In the genomic region with DNA sequence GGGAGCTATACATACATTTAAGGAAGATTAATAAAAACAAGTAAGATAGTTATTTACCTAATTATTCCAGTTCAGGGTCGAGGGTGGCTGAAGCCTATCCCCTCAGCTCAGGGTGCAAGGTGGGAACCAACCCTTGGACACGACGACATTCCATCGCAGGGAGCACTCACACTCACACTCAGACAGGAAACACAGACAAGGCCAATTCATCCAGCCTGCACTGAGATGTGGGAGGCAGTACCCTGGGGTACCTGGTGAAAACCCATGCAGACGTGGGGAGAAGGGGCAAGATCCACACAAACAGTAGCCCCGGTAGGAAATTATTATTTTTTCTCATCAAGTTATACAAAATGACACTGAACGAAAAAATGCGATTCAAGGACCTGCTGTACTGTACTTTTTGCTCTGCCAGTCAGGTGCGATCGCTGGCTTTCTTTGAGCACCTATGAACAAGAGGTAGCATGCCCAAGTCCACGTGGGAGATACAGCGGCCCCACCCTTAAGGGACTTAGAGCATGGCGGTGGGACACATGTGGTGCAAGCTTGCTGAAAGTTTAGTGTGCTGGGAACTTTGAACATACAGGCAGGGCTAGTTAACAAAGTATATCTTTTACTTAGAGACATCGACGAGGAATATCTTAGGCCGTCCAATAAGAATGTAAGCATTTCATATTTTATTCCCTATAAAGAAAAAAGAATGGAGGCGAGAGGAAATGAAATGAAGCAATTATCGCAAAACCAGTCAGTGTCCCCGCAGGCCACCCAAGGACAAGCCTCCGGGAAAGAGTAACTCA, we compare ENCODE assay signal across 8 cellular contexts. TPM values are rescaled to one million over a fixed set of nuclear protein-coding genes. Genes with fewer than 3 reads are reported as not detected.
DNase-seq lines count a peak whose midpoint lies in the region; ATAC-seq, FAIRE-seq and TF ChIP-seq lines count a peak whose summit lies in the region.

No MANE protein-coding gene starts in this region.

- H3K4me1 ChIP-seq in esophagus muscularis mucosa = peaks cover 10 to 49% (median 42%) of the 10 kb centered on the region in 4 donors
- peaks cover 20% of the 10 kb centered on the region for H3K4me1 ChIP-seq in neuron (ENCODE audit: insufficient read depth, low read length)
- peaks cover 0 to 3% of the 10 kb centered on the region in 2 donors for H3K4me1 ChIP-seq in aorta (ENCODE audit: control insufficient read depth in 1 of 2, insufficient read depth in 2 of 2, low read length in 2 of 2)

- intact Hi-C loops in esophagus muscularis mucosa (cut with DNase I) = loop anchor here (5.0 to 10.0 kb wide), 2 partner anchors 252 to 461 kb away; partner anchors contain the start of gene DYNC1I2
- intact Hi-C loops in aorta (cut with DNase I) = loop anchor here in 1 of 2 donors (5.0 kb wide), 2 partner anchors 271 to 461 kb away; partner anchors contain the start of gene TLK1

- ATAC-seq in aorta (ENCODE audit: low FRiP score) = no peak

- peak; percentile 92 for FAIRE-seq in GM19239 (lab: Jason Lieb, UNC)

- H2AFZ ChIP-seq in neuron (ENCODE audit: low read depth, low read length) = peak overlapping the region; percentile 84

- peak overlapping the region; percentile 90 for H3K4me3 ChIP-seq in AG10803 (ENCODE audit: low read length)
- peak overlapping the region; percentile 69 to 87 (median 76) for H3K4me3 ChIP-seq in esophagus muscularis mucosa
- H3K4me3 ChIP-seq in neuron (ENCODE audit: low read length) = peak overlapping the region; percentile 76
- peak overlapping the region; percentile 38 to 86 for H3K4me3 ChIP-seq in aorta (ENCODE audit: low read length in 2 of 2)

- H3K36me3 ChIP-seq in esophagus muscularis mucosa (peaks cover 0 to 20% (median 12%) of the 10 kb centered on the region in 4 donors), neuron (ENCODE audit: insufficient read depth, low read length) (peaks cover 16% of the 10 kb centered on the region), aorta (ENCODE audit: control insufficient read depth in 1 of 2, insufficient read depth in 2 of 2, low read length in 1 of 2) (no peaks in the 10 kb centered on the region)

- H3K27ac ChIP-seq in esophagus muscularis mucosa (replicated peaks in 1 of 4) (peak overlapping the region; percentile 93 to 98 (median 94)), aorta (ENCODE audit: low read depth in 1 of 2, low read length in 2 of 2) (no peak overlapping the region)

- TF ChIP-seq POLR2A in esophagus muscularis mucosa (IDR thresholded peaks at IDR 0.05; ENCODE audit: low read depth) = no peak

- 25% methylated on average over 20 of the region's 20 CpGs for WGBS in esophagus muscularis mucosa
- WGBS in aorta, 2 donors = 34 to 35% methylated on average over 20 of the region's 20 CpGs

- no peak for TF ChIP-seq EP300 in esophagus muscularis mucosa (IDR thresholded peaks at IDR 0.05)

- H3K27me3 ChIP-seq in esophagus muscularis mucosa (no peaks in the 10 kb centered on the region), neuron (ENCODE audit: insufficient read depth, low read length) (no peaks in the 10 kb centered on the region), aorta (ENCODE audit: control insufficient read depth in 1 of 2, insufficient read depth in 2 of 2, low read length in 1 of 2) (no peaks in the 10 kb centered on the region)

- H3K9me3 ChIP-seq in esophagus muscularis mucosa (no peaks in the 10 kb centered on the region), neuron (ENCODE audit: low read length) (peaks cover 2% of the 10 kb centered on the region), aorta (ENCODE audit: control insufficient read depth, low read length) (no peaks in the 10 kb centered on the region)

- TF ChIP-seq CTCF in AG10803 (conservative IDR thresholded peaks at IDR 0.05; ENCODE audit: low read length) (no peak), esophagus muscularis mucosa (IDR thresholded peaks at IDR 0.05) (no peak)

- DNase-seq in AG10803 (ENCODE audit: low read depth) (peak; percentile 24), GM19239 (ENCODE audit: insufficient read length, low spot score) (no peak), NCI-H460 (ENCODE audit: extremely low read depth, low read depth) (peak; percentile 48), esophagus muscularis mucosa (ENCODE audit: extremely low spot score) (no peak), aorta (no peak), AG08395 (ENCODE audit: low spot score) (no peak)
- peak in 2 of 3 experiments; percentile 8 to 27 for DNase-seq in activated CD8-positive, alpha-beta memory T cell treated with anti-CD3 and anti-CD28 coated beads for 48 hours (ENCODE audit: low read depth in 2 of 3, low spot score in 2 of 3)

RNA-seq across cellular contexts. Expression of gene METTL8, which starts 0.6 kb away (rescaled TPM):
- 34.3 and 35.2 TPM in 2 replicates for total RNA-seq in NCI-H460 (2014; rRNA removed; shearing (Covaris generic))
- polyA plus RNA-seq in NCI-H460 (2014; cell fraction: nucleus; rRNA removed) = 23.1 and 65.4 TPM in 2 replicates
- total RNA-seq in esophagus muscularis mucosa (10 to 100 TPM; 22.1 to 43.3 (median 31.5) TPM), aorta (10 to 100 TPM; 18.4 to 26.2 TPM)
- 1 to 10 TPM; 7.7 to 8.3 TPM for polyA plus RNA-seq in aorta

RNA-seq across cellular contexts. Expression of gene DCAF17, which starts 0.9 kb away (rescaled TPM):
- total RNA-seq in NCI-H460 (2014; rRNA removed; shearing (Covaris generic)) = 28.2 and 29.8 TPM in 2 replicates
- polyA plus RNA-seq in NCI-H460 (2014; cell fraction: nucleus; rRNA removed) = 16.3 and 30.0 TPM in 2 replicates
- total RNA-seq in esophagus muscularis mucosa (10 to 100 TPM; 12.0 to 22.8 (median 14.3) TPM), aorta (10 to 100 TPM; 17.5 to 20.3 TPM)
- polyA plus RNA-seq in aorta = 1 to 10 TPM; 5.4 to 7.7 TPM

Comparison
In these comparisons a context has a peak if more than half of its experiments do, and no peak if none do; other contexts are left out.
1. DNase-seq: peak in AG10803 (single experiment), NCI-H460 (single experiment) and activated CD8-positive, alpha-beta memory T cell treated with anti-CD3 and anti-CD28 coated beads for 48 hours (2 of 3); none in GM19239 (single experiment), esophagus muscularis mucosa (single experiment), aorta (0 of 2) and AG08395 (single experiment).
2. H3K27ac ChIP-seq: peak in esophagus muscularis mucosa (4 of 4); none in aorta (0 of 2).
3. Peak in every context shown above with its lines, with median percentiles within 50 percentile points of each other: H3K4me3 ChIP-seq.